ENCODE assay signal across 15 cellular contexts in the genomic region with DNA sequence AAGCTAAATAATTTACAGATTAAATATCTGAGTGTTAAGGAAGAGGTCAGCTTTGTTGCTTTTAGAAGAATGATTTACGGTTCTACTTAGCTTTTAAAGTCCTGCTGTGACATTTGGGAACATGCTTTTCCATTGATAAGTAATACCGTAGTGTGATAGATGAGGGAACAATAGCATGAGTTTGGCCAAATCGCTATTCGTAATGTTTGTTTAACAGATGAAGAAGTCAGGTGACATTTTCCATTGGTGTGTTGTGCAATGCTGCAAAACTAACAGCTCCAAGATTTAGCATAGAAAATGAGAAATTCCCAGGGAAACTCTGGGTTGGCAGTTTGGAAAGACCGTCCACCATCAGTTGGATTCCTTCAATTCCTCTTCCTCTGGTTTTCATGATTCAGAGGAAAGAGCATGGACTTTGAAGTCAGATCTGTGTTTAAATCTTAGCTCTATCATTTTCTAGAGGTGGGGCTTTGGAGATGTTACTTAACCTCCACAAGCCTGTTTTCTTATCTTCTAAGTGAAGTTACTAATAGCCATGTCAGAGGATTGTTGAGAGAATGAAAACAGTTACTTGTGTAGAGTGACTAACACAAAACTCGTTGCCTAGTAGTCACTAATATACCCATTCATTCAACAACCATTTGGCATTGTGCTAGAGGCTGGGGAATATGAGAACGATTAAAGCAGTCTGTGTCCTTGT.
A peak's percentile ranks its signal among the peaks of the same experiment; 100 is the strongest.
DNase-seq lines count a peak whose midpoint lies in the region; ATAC-seq and TF ChIP-seq lines count a peak whose summit lies in the region.
"Had no signal": no experiment of that assay in that cellular context is flagged by ENCODE, and none has a peak within 500 bp of the region (broad histone marks: within the 10 kb centered on the region; RNA-seq: fewer than 3 reads in every experiment).

No MANE protein-coding gene starts in this region.

- H3K27me3 Mint-ChIP-seq in nephron (ENCODE audit: low read depth) = no peaks in the 10 kb centered on the region
- H3K27me3 Mint-ChIP-seq: memory B cell had no signal

- H3K4me1 Mint-ChIP-seq in nephron = peaks cover 40% of the 10 kb centered on the region
- H3K4me1 Mint-ChIP-seq: CD14-positive monocyte, memory B cell had no signal

- no peak overlapping the region for H3K4me3 Mint-ChIP-seq in nephron
- H3K4me3 Mint-ChIP-seq: CD14-positive monocyte, memory B cell had no signal

- TF ChIP-seq CTCF in foreskin fibroblast (IDR thresholded peaks at IDR 0.05; ENCODE audit: low read depth, low read length) = no peak
- no peak for TF ChIP-seq CTCF in nephron (IDR thresholded peaks at IDR 0.05; ENCODE audit: unreplicated experiment in 3 of 3)
- TF ChIP-seq CTCF in GM13977 (IDR thresholded peaks at IDR 0.05; ENCODE audit: extremely low read depth, insufficient read depth, missing control alignments) = no peak

- peak overlapping the region; percentile 50 to 79 (median 67) for H3K27ac Mint-ChIP-seq in nephron
- H3K27ac Mint-ChIP-seq: CD14-positive monocyte, memory B cell had no signal

- H3K4me3 ChIP-seq in foreskin fibroblast (ENCODE audit: low read depth in 1 of 2, low read length in 2 of 2) = no peak overlapping the region
- H3K4me3 ChIP-seq: psoas muscle had no signal

- DNase-seq in ELR (ENCODE audit: low read depth) = peak; percentile 83
- peak; percentile 76 to 83 for DNase-seq in foreskin fibroblast
- no peak for DNase-seq in GM13977 (ENCODE audit: low spot score)
- no peak for DNase-seq in NAMALWA (ENCODE audit: low spot score)
- no peak for DNase-seq in stimulated activated CD4-positive, alpha-beta T cell treated with anti-CD3 and anti-CD28 coated beads, Interleukin-2, amount 100 ng/mL, for 24 hours
- DNase-seq: activated naive CD4-positive, alpha-beta T cell treated with anti-CD3 and anti-CD28 coated beads, Interleukin-2, amount 50 U/mL, for 16 hours; head of caudate nucleus; NCI-H524; psoas muscle; SHP77 treated with DMSO at 0.1 percent for 48 hours had no signal

- ATAC-seq in SK-N-SH treated with all-trans-retinoic acid at 6 μM for 48 hours = no peak
- ATAC-seq in HG03469 (IDR thresholded peaks at IDR 0.05; ENCODE audit: unreplicated experiment) = no peak
- ATAC-seq: psoas muscle had no signal

- no peaks in the 10 kb centered on the region for H3K36me3 Mint-ChIP-seq in nephron (ENCODE audit: low read depth)
- H3K36me3 Mint-ChIP-seq: CD14-positive monocyte had no signal

- in situ Hi-C loops in GM13977 (cut with MboI; ENCODE audit: low pct_unique_long_range_greater_than_20kb, low sequenced_read_pairs, unreplicated experiment) = no loop called here

- H3K9me3 Mint-ChIP-seq in nephron = no peaks in the 10 kb centered on the region
- H3K9me3 Mint-ChIP-seq: memory B cell had no signal

TF ChIP-seq in SK-N-SH treated with all-trans-retinoic acid at 6 μM for 48 hours, 23 proteins besides CTCF, POLR2A, EP300 and RAD21:
- TF ChIP-seq GLIS3 (CRISPR knock-in tag; IDR thresholded peaks at IDR 0.05) (no peak), ISL1 (CRISPR knock-in tag; IDR thresholded peaks at IDR 0.05) (peak; percentile 35; the same call in 1 of the 2 replicates)

Comparison
In these comparisons a context has a peak if more than half of its experiments do, and no peak if none do; other contexts are left out.
1. DNase-seq: peak in ELR (single experiment) and foreskin fibroblast (2 of 2); none in GM13977 (single experiment), NAMALWA (single experiment) and stimulated activated CD4-positive, alpha-beta T cell treated with anti-CD3 and anti-CD28 coated beads, Interleukin-2, amount 100 ng/mL, for 24 hours (0 of 2).